Comparison of ENCODE assay signal across 11 cellular contexts in the genomic region with DNA sequence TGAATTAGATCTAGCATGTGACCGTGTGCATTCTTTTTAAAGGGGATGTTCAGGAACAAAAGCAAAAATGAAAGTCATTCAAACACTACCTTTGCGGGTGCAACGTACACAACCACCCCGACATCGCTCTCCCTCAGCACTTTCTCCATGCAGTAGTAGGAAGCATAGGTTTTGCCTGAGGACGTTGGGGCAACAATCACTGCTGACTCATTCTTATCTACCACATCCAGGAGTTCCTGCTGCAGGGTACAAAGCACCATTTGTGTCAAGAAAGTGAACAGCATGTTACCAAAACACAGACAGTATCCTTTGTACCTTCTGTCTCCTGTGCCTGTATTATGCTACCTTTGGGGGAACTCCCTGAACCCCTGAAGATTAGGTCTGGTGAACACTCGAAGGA. TPM values are rescaled to one million over a fixed set of nuclear protein-coding genes. Genes with fewer than 3 reads are reported as not detected.
DNase-seq lines count a peak whose midpoint lies in the region; ATAC-seq and TF ChIP-seq lines count a peak whose summit lies in the region.
"Had no signal": no experiment of that assay in that cellular context is flagged by ENCODE, and none has a peak within 500 bp of the region (broad histone marks: within the 10 kb centered on the region; RNA-seq: fewer than 3 reads in every experiment).

No MANE protein-coding gene starts in this region.

- TF ChIP-seq CTCF in foreskin keratinocyte (conservative IDR thresholded peaks at IDR 0.05), result no peak

- peak; percentile 68 for DNase-seq in A172 (ENCODE audit: low spot score)
- DNase-seq in UCSD-AML1 (lab: John Stamatoyannopoulos, UW; ENCODE audit: unreplicated experiment), result peak; percentile 11
- peak; percentile 67 to 86 for DNase-seq in foreskin keratinocyte
- DNase-seq in NCI-H1105 treated with DMSO at 0.1 percent for 48 hours (lab: John Stamatoyannopoulos, UW), result no peak
- DNase-seq in DMS 273 (lab: John Stamatoyannopoulos, UW; ENCODE audit: unreplicated experiment), result no peak
- DNase-seq: activated B cell treated with CpG ODN at 0.5 μM for 24 hours; stimulated activated CD4-positive, alpha-beta T cell treated with anti-CD3 and anti-CD28 coated beads, Interleukin-1b, Interleukin-23, amount 100 ng/mL, for 48 hours had no signal

- peak overlapping the region; percentile 8 for H3K27ac ChIP-seq in foreskin keratinocyte
- H3K27ac ChIP-seq: vagina had no signal

- ATAC-seq in GM21447 (IDR thresholded peaks at IDR 0.05; ENCODE audit: unreplicated experiment) (peak; percentile 74), foreskin keratinocyte (peak; percentile 99), HG02870 (IDR thresholded peaks at IDR 0.05; ENCODE audit: unreplicated experiment) (no peak), HG02840 (IDR thresholded peaks at IDR 0.05; ENCODE audit: low FRiP score, unreplicated experiment) (no peak)

- peaks cover 18% of the 10 kb centered on the region for H3K4me1 ChIP-seq in foreskin keratinocyte
- H3K4me1 ChIP-seq: vagina had no signal

- no peaks in the 10 kb centered on the region for H3K27me3 ChIP-seq in foreskin keratinocyte
- H3K27me3 ChIP-seq: vagina had no signal

RNA-seq across cellular contexts. Expression of a gene that starts 58.6 kb away (rescaled TPM):
- 11.5 and 13.8 TPM in 2 replicates for total RNA-seq in A172 (2014; rRNA removed; shearing (Covaris generic))
- total RNA-seq in foreskin keratinocyte, result 24.3 and 34.4 TPM in 2 replicates
- 10.8 and 12.3 TPM in 2 replicates for polyA plus RNA-seq in foreskin keratinocyte

Comparison
In these comparisons a context has a peak if more than half of its experiments do, and no peak if none do; other contexts are left out.
1. DNase-seq: peak in A172 (single experiment), UCSD-AML1 (single experiment) and foreskin keratinocyte (2 of 2); none in NCI-H1105 treated with DMSO at 0.1 percent for 48 hours (single experiment) and DMS 273 (single experiment).
2. ATAC-seq: peak in GM21447 (single experiment) and foreskin keratinocyte (single experiment); none in HG02870 (single experiment) and HG02840 (single experiment).